14 cellular contexts compared by ENCODE assay signal in the genomic region with DNA sequence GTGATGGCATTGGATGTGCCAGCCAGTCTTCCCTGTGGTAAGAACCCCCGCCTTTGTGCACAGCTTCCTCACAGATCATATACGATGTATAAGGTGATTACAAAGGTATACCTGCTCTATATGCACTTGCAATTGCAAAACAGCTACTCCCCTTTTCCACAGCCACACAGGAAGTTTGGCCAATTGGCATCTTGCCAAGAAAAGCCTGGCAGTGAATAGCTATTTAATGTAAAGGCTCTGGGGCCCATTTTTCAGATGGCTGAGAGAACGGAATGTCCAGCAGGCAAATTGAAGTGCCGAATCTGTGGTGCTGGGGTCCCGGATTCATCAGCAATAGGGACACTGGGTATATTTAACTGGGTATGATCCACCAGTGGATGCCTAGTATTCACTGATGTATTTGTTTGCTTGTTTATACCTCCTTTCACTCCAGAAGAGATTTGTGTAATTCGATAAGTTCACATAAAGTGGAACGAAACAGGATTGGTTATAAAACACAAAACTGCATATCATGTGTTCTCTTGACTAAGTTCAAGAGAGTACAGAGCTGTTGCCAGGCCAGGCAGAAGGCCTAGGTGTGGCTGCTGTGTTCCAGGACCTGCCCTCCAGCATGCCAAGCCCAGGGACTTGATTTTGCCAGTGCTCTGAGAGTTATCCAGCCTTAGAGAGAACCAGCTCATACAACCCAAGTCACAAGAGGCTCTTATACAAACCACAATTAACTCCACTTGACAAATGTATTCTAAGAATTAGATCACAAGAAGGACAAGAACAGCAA. TPM values are rescaled to one million over a fixed set of nuclear protein-coding genes. Genes with fewer than 3 reads are reported as not detected.
DNase-seq lines count a peak whose midpoint lies in the region; ATAC-seq, FAIRE-seq and TF ChIP-seq lines count a peak whose summit lies in the region.
"Had no signal": no experiment of that assay in that cellular context is flagged by ENCODE, and none has a peak within 500 bp of the region (broad histone marks: within the 10 kb centered on the region; RNA-seq: fewer than 3 reads in every experiment).

No MANE protein-coding gene starts in this region.

- no peak for FAIRE-seq in H54 (lab: Jason Lieb, UNC)

- no peaks in the 10 kb centered on the region for H3K27me3 Mint-ChIP-seq in activated T-helper 2 cell treated with anti-CD3 and anti-CD28 coated beads, Interferon-gamma antibody, Interleukin-2, Interleukin-4, amounts not matched to agents 10 μg/mL and 5 μg/mL and 100 μg/mL, durations not matched to agents 14 hours and 24 hours and 36 hours (ENCODE audit: low read depth)
- peaks cover 1 to 17% of the 10 kb centered on the region in 2 donors for H3K27me3 Mint-ChIP-seq in effector memory CD8-positive, alpha-beta T cell

- TF ChIP-seq CTCF in RWPE2 (IDR thresholded peaks at IDR 0.05; ENCODE audit: poor library complexity, severe bottlenecking) = no peak
- TF ChIP-seq CTCF in transverse colon (IDR thresholded peaks at IDR 0.05) = no peak

- H3K4me3 Mint-ChIP-seq in activated T-helper 2 cell treated with anti-CD3 and anti-CD28 coated beads, Interferon-gamma antibody, Interleukin-2, Interleukin-4, amounts not matched to agents 10 μg/mL and 5 μg/mL and 100 μg/mL, durations not matched to agents 14 hours and 24 hours and 36 hours (ENCODE audit: low read depth) = no peak overlapping the region
- no peak overlapping the region for H3K4me3 Mint-ChIP-seq in effector memory CD8-positive, alpha-beta T cell
- H3K4me3 Mint-ChIP-seq: activated CD8-positive, alpha-beta T cell treated with anti-CD3 and anti-CD28 coated beads, Interleukin-2, amount 10 ng/mL, durations not matched to agents 7 days and 5 days; activated naive CD4-positive, alpha-beta T cell treated with anti-CD3 and anti-CD28 coated beads, Interleukin-2, amount 50 U/mL, for 24 hours had no signal

- H3K9me3 Mint-ChIP-seq in activated T-helper 2 cell treated with anti-CD3 and anti-CD28 coated beads, Interferon-gamma antibody, Interleukin-2, Interleukin-4, amounts not matched to agents 10 μg/mL and 5 μg/mL and 100 μg/mL, durations not matched to agents 14 hours and 24 hours and 36 hours = no peaks in the 10 kb centered on the region
- peaks cover 0 to 2% of the 10 kb centered on the region in 2 donors for H3K9me3 Mint-ChIP-seq in effector memory CD8-positive, alpha-beta T cell
- H3K9me3 Mint-ChIP-seq: activated naive CD4-positive, alpha-beta T cell treated with anti-CD3 and anti-CD28 coated beads, Interleukin-2, amount 50 U/mL, for 24 hours had no signal

- TF ChIP-seq EP300 in transverse colon (IDR thresholded peaks at IDR 0.05; ENCODE audit: low read depth) = no peak

- H3K4me1 Mint-ChIP-seq in activated T-helper 2 cell treated with anti-CD3 and anti-CD28 coated beads, Interferon-gamma antibody, Interleukin-2, Interleukin-4, amounts not matched to agents 10 μg/mL and 5 μg/mL and 100 μg/mL, durations not matched to agents 14 hours and 24 hours and 36 hours (ENCODE audit: low read depth) = no peaks in the 10 kb centered on the region
- H3K4me1 Mint-ChIP-seq in effector memory CD8-positive, alpha-beta T cell (ENCODE audit: low read depth in 2 of 2) = no peaks in the 10 kb centered on the region
- H3K4me1 Mint-ChIP-seq: activated naive CD4-positive, alpha-beta T cell treated with anti-CD3 and anti-CD28 coated beads, Interleukin-2, amount 50 U/mL, for 24 hours had no signal

- peak; percentile 54 for ATAC-seq in RWPE2 (ENCODE audit: low read depth)
- ATAC-seq in left ventricle myocardium superior = peak; percentile 94
- ATAC-seq in effector memory CD8-positive, alpha-beta T cell (replicated peaks) = no peak
- ATAC-seq: activated CD8-positive, alpha-beta T cell treated with anti-CD3 and anti-CD28 coated beads, Interleukin-2, amount 10 ng/mL, durations not matched to agents 7 days and 5 days had no signal

- DNase-seq in NCI-H2171 treated with DMSO at 0.1 percent for 48 hours (lab: John Stamatoyannopoulos, UW) = peak; percentile 37
- DNase-seq in NCI-H2171 (lab: John Stamatoyannopoulos, UW) = no peak
- DNase-seq in RWPE2 (ENCODE audit: low spot score) = no peak
- DNase-seq in left ventricle myocardium superior = peak; percentile 85
- DNase-seq in transverse colon = peak; percentile 52
- no peak for DNase-seq in activated T-helper 2 cell treated with anti-CD3 and anti-CD28 coated beads, Interferon-gamma antibody, Interleukin-2, Interleukin-4, amounts not matched to agents 10 μg/mL and 5 μg/mL and 100 μg/mL, durations not matched to agents 14 hours and 24 hours and 36 hours (ENCODE audit: low spot score)
- no peak for DNase-seq in effector memory CD8-positive, alpha-beta T cell
- no peak for DNase-seq in H54 (ENCODE audit: insufficient read length, low spot score)
- DNase-seq: activated CD8-positive, alpha-beta T cell treated with anti-CD3 and anti-CD28 coated beads, Interleukin-2, amount 10 ng/mL, durations not matched to agents 7 days and 5 days; effector CD4-positive, alpha-beta T cell; glutamatergic neuron; posterior cingulate gyrus had no signal

- TF ChIP-seq POLR2A in transverse colon (IDR thresholded peaks at IDR 0.05) (no peak), H54 (IDR thresholded peaks at IDR 0.05; ENCODE audit: low read depth, low read length) (no peak)

- in situ Hi-C loops in transverse colon (cut with MboI; ENCODE audit: low pct_ligation_motif_present in 1 of 4, low pct_unique_long_range_greater_than_20kb in 1 of 4, low sequenced_read_pairs in 3 of 4) = no loop called here

- H3K9me3 ChIP-seq in RWPE2 (ENCODE audit: severe bottlenecking) = no peaks in the 10 kb centered on the region
- H3K9me3 ChIP-seq in transverse colon = no peaks in the 10 kb centered on the region

- H3K27ac Mint-ChIP-seq in activated T-helper 2 cell treated with anti-CD3 and anti-CD28 coated beads, Interferon-gamma antibody, Interleukin-2, Interleukin-4, amounts not matched to agents 10 μg/mL and 5 μg/mL and 100 μg/mL, durations not matched to agents 14 hours and 24 hours and 36 hours = no peak overlapping the region
- no peak overlapping the region for H3K27ac Mint-ChIP-seq in effector memory CD8-positive, alpha-beta T cell
- H3K27ac Mint-ChIP-seq: activated CD8-positive, alpha-beta T cell treated with anti-CD3 and anti-CD28 coated beads, Interleukin-2, amount 10 ng/mL, durations not matched to agents 7 days and 5 days; activated naive CD4-positive, alpha-beta T cell treated with anti-CD3 and anti-CD28 coated beads, Interleukin-2, amount 50 U/mL, for 24 hours had no signal

- intact Hi-C loops in left ventricle myocardium superior (cut with micrococcal nuclease) (no loop called here), transverse colon (cut with DNase I; ENCODE audit: low total_unique reads) (no loop called here)
- intact Hi-C loops in activated T-helper 2 cell treated with anti-CD3 and anti-CD28 coated beads, Interferon-gamma antibody, Interleukin-2, Interleukin-4, amounts not matched to agents 10 μg/mL and 5 μg/mL and 100 μg/mL, durations not matched to agents 14 hours and 24 hours and 36 hours (cut with micrococcal nuclease) = no loop called here

- H3K27me3 ChIP-seq in RWPE2 (ENCODE audit: insufficient read depth, poor library complexity, severe bottlenecking) (no peaks in the 10 kb centered on the region), transverse colon (no peaks in the 10 kb centered on the region)

- no peaks in the 10 kb centered on the region for H3K36me3 Mint-ChIP-seq in activated T-helper 2 cell treated with anti-CD3 and anti-CD28 coated beads, Interferon-gamma antibody, Interleukin-2, Interleukin-4, amounts not matched to agents 10 μg/mL and 5 μg/mL and 100 μg/mL, durations not matched to agents 14 hours and 24 hours and 36 hours (ENCODE audit: low read depth)
- H3K36me3 Mint-ChIP-seq in effector memory CD8-positive, alpha-beta T cell (ENCODE audit: insufficient read depth) = no peaks in the 10 kb centered on the region
- H3K36me3 Mint-ChIP-seq: activated naive CD4-positive, alpha-beta T cell treated with anti-CD3 and anti-CD28 coated beads, Interleukin-2, amount 50 U/mL, for 24 hours had no signal

- WGBS in transverse colon (ENCODE audit: low coverage in 1 of 2), 2 donors = 0 to 54% methylated on average over 1 to 7 of the region's 7 CpGs

- H3K27ac ChIP-seq in RWPE2 (ENCODE audit: poor library complexity, severe bottlenecking) (peak overlapping the region; percentile 77), transverse colon (peak overlapping the region in 1 of 4 donors; percentile 17)

- H3K36me3 ChIP-seq in RWPE2 (ENCODE audit: low read depth) (no peaks in the 10 kb centered on the region), transverse colon (no peaks in the 10 kb centered on the region)

- H3K4me3 ChIP-seq in RWPE2 (ENCODE audit: severe bottlenecking) (no peak overlapping the region), transverse colon (no peak overlapping the region)

- peaks cover 47% of the 10 kb centered on the region for H3K4me1 ChIP-seq in RWPE2 (ENCODE audit: insufficient read depth, poor library complexity, severe bottlenecking)
- H3K4me1 ChIP-seq in transverse colon = peaks cover 9 to 28% (median 19%) of the 10 kb centered on the region in 4 donors

RNA-seq across cellular contexts. Expression of gene GABRP, which starts 27.7 kb away (rescaled TPM):
- total RNA-seq in left ventricle myocardium superior (not detected), transverse colon (under 1 TPM in 1 of 4 donors, not detected in 3; 0.32 TPM)
- not detected in 2 replicates for total RNA-seq in activated T-helper 2 cell treated with anti-CD3 and anti-CD28 coated beads, Interferon-gamma antibody, Interleukin-2, Interleukin-4, amounts not matched to agents 10 μg/mL and 5 μg/mL and 100 μg/mL, durations not matched to agents 14 hours and 24 hours and 36 hours
- total RNA-seq: activated CD8-positive, alpha-beta T cell treated with anti-CD3 and anti-CD28 coated beads, Interleukin-2, amount 10 ng/mL, durations not matched to agents 7 days and 5 days; T-helper 2 cell treated with Interferon-gamma antibody and Interleukin-4, amounts not matched to agents 100 ng/mL and 5 ng/mL, for 36 hours had no signal

Comparison
In these comparisons a context has a peak if more than half of its experiments do, and no peak if none do; other contexts are left out.
1. DNase-seq: peak in NCI-H2171 treated with DMSO at 0.1 percent for 48 hours (single experiment), left ventricle myocardium superior (single experiment) and transverse colon (single experiment); none in NCI-H2171 (single experiment), RWPE2 (single experiment), activated T-helper 2 cell treated with anti-CD3 and anti-CD28 coated beads, Interferon-gamma antibody, Interleukin-2, Interleukin-4, amounts not matched to agents 10 μg/mL and 5 μg/mL and 100 μg/mL, durations not matched to agents 14 hours and 24 hours and 36 hours (single experiment), effector memory CD8-positive, alpha-beta T cell (0 of 3) and H54 (single experiment).